ENCODE assay signal across 9 cellular contexts in genomic region chr2:241010531-241011295, GRCh38. TPM values are rescaled to one million over a fixed set of nuclear protein-coding genes. Genes with fewer than 3 reads are reported as not detected.
DNase-seq lines count a peak whose midpoint lies in the region; ATAC-seq and TF ChIP-seq lines count a peak whose summit lies in the region.
"Had no signal": no experiment of that assay in that cellular context is flagged by ENCODE, and none has a peak within 500 bp of the region (broad histone marks: within the 10 kb centered on the region; RNA-seq: fewer than 3 reads in every experiment).

No MANE protein-coding gene starts in this region.

- H3K36me3 Mint-ChIP-seq in activated naive CD8-positive, alpha-beta T cell treated with anti-CD3 and anti-CD28 coated beads, Interleukin-2, amount 50 U/mL, for 24 hours (ENCODE audit: low read depth), result peaks cover 2% of the 10 kb centered on the region

- peaks cover 44% of the 10 kb centered on the region for H3K4me1 Mint-ChIP-seq in activated naive CD8-positive, alpha-beta T cell treated with anti-CD3 and anti-CD28 coated beads, Interleukin-2, amount 50 U/mL, for 24 hours

- H3K27me3 Mint-ChIP-seq in activated naive CD8-positive, alpha-beta T cell treated with anti-CD3 and anti-CD28 coated beads, Interleukin-2, amount 50 U/mL, for 24 hours, result no peaks in the 10 kb centered on the region

- peak in 2 of 3 experiments; percentile 55 to 63 for DNase-seq in NCI-H1417 (lab: John Stamatoyannopoulos, UW)
- no peak for DNase-seq in NCI-H1417 treated with DMSO at 0.1 percent for 48 hours (lab: John Stamatoyannopoulos, UW)
- no peak for DNase-seq in activated naive CD8-positive, alpha-beta T cell treated with anti-CD3 and anti-CD28 coated beads, Interleukin-2, amount 50 U/mL, for 24 hours
- peak; percentile 34 to 62 for DNase-seq in left lung

- no peak for TF ChIP-seq CTCF in left lung (IDR thresholded peaks at IDR 0.05)

- intact Hi-C loops in left lung (cut with DNase I), result no loop called here

- H3K9me3 ChIP-seq in left lung (peaks cover 0 to 3% of the 10 kb centered on the region in 2 donors), subcutaneous abdominal adipose tissue (ENCODE audit: control insufficient read depth in 5 of 5, low read length in 5 of 5) (peaks cover 0 to under 1% (median 0%) of the 10 kb centered on the region in 5 donors)

- no peak overlapping the region for H3K9ac ChIP-seq in subcutaneous abdominal adipose tissue (ENCODE audit: low read length in 5 of 5)

- no peaks in the 10 kb centered on the region for H3K36me3 ChIP-seq in left lung
- H3K36me3 ChIP-seq in subcutaneous abdominal adipose tissue (ENCODE audit: control insufficient read depth in 5 of 5, insufficient read depth in 5 of 5, low read length in 5 of 5), result peaks cover 0 to 19% (median 3%) of the 10 kb centered on the region in 5 donors

- no peak for ATAC-seq in activated naive CD8-positive, alpha-beta T cell treated with anti-CD3 and anti-CD28 coated beads, Interleukin-2, amount 50 U/mL, for 24 hours
- peak; percentile 55 for ATAC-seq in left lung
- ATAC-seq in GM18861 (IDR thresholded peaks at IDR 0.05; ENCODE audit: unreplicated experiment), result no peak
- ATAC-seq in HG02678 (IDR thresholded peaks at IDR 0.05; ENCODE audit: unreplicated experiment), result no peak
- no peak for ATAC-seq in GM18505 (IDR thresholded peaks at IDR 0.05; ENCODE audit: unreplicated experiment)

- H3K4me1 ChIP-seq in left lung (peaks cover 14 to 19% of the 10 kb centered on the region in 2 donors), subcutaneous abdominal adipose tissue (ENCODE audit: control insufficient read depth in 5 of 5, insufficient read depth in 5 of 5, low read length in 5 of 5) (peaks cover 0 to 23% (median 18%) of the 10 kb centered on the region in 5 donors)

- H3K27ac Mint-ChIP-seq in activated naive CD8-positive, alpha-beta T cell treated with anti-CD3 and anti-CD28 coated beads, Interleukin-2, amount 50 U/mL, for 24 hours, result no peak overlapping the region

- peak overlapping the region in 1 of 2 donors; percentile 17 for H3K4me3 ChIP-seq in left lung
- H3K4me3 ChIP-seq in subcutaneous abdominal adipose tissue (ENCODE audit: low read depth in 1 of 5, low read length in 5 of 5), result peak overlapping the region in 2 of 5 donors; percentile 46 to 56

- no peak for TF ChIP-seq POLR2A in GM18505 (IDR thresholded peaks at IDR 0.05; ENCODE audit: borderline replicate concordance, extremely low read depth, insufficient read depth, insufficient read length)

- H3K27ac ChIP-seq in left lung, result peak overlapping the region; percentile 62 to 65
- H3K27ac ChIP-seq in subcutaneous abdominal adipose tissue (ENCODE audit: low read depth, low read length), result peak overlapping the region; percentile 60
- H3K27ac ChIP-seq: 22Rv1 had no signal

- peak overlapping the region; percentile 25 for H3K4me3 Mint-ChIP-seq in activated naive CD8-positive, alpha-beta T cell treated with anti-CD3 and anti-CD28 coated beads, Interleukin-2, amount 50 U/mL, for 24 hours

- H3K9me3 Mint-ChIP-seq in activated naive CD8-positive, alpha-beta T cell treated with anti-CD3 and anti-CD28 coated beads, Interleukin-2, amount 50 U/mL, for 24 hours, result peaks cover 6% of the 10 kb centered on the region

- H3K27me3 ChIP-seq in left lung (no peaks in the 10 kb centered on the region), subcutaneous abdominal adipose tissue (ENCODE audit: control insufficient read depth in 5 of 5, insufficient read depth in 4 of 5, low read length in 5 of 5) (no peaks in the 10 kb centered on the region)

RNA-seq across cellular contexts. Expression of gene SNED1, which starts 12.3 kb away (rescaled TPM):
- 10 to 100 TPM; 36.4 to 48.2 TPM for total RNA-seq in left lung

Comparison
In these comparisons a context has a peak if more than half of its experiments do, and no peak if none do; other contexts are left out.
1. DNase-seq: peak in NCI-H1417 (2 of 3) and left lung (2 of 2); none in NCI-H1417 treated with DMSO at 0.1 percent for 48 hours (single experiment) and activated naive CD8-positive, alpha-beta T cell treated with anti-CD3 and anti-CD28 coated beads, Interleukin-2, amount 50 U/mL, for 24 hours (single experiment).